ENCODE assay signal across 8 cellular contexts in the genomic region with DNA sequence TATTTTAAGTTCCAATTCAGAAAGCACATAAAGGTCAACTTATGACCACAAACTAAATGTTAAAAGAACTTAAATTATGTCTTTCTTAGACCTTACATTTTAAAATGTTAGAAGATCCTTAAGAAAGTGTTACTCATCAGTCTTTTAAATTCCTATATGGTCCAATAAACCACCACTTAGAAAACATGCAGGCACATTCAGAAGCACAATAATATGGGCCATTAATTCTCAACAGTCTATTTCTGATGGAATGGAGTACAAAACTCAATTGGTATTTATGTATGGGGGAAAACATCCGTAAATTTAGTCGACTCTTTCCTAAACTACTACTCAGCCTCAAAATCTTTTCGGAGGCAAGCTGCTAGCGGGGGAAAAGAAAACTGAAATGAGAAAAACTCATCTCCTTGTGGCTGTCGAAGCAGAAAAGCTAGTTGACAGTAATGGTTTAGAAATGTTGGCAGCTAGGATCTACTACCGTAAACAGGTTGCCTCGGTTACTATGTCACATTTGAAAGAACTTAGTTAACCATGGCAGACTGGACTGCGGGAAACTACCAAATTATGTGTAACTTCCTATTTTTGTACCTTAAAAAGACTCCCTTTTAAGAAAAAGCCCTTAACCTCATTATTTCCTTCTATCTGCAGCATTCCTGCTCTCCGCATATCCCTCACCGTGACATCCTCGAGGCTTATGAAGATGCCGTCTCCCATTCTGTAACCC. TPM values are rescaled to one million over a fixed set of nuclear protein-coding genes. Genes with fewer than 3 reads are reported as not detected.
A peak's percentile ranks its signal among the peaks of the same experiment; 100 is the strongest.
DNase-seq lines count a peak whose midpoint lies in the region; ATAC-seq, FAIRE-seq and TF ChIP-seq lines count a peak whose summit lies in the region.

No MANE protein-coding gene starts in this region.

- peak overlapping the region; percentile 69 for H3K27ac Mint-ChIP-seq in nephron progenitor cell

- H3K4me3 Mint-ChIP-seq in nephron progenitor cell: peak overlapping the region; percentile 96

- TF ChIP-seq POLR2A in H54 (IDR thresholded peaks at IDR 0.05; ENCODE audit: low read depth, low read length): no peak

- ATAC-seq in GM19452 (IDR thresholded peaks at IDR 0.05; ENCODE audit: unreplicated experiment): no peak

- no peak for TF ChIP-seq CTCF in epithelial cell of esophagus (IDR thresholded peaks at IDR 0.05; ENCODE audit: insufficient read depth, low read depth, low read length, missing control alignments)
- no peak for TF ChIP-seq CTCF in nephron progenitor cell (IDR thresholded peaks at IDR 0.05)

- H3K36me3 Mint-ChIP-seq in nephron progenitor cell (ENCODE audit: low read depth): peaks cover 5% of the 10 kb centered on the region

- peaks cover 8% of the 10 kb centered on the region for H3K27me3 Mint-ChIP-seq in nephron progenitor cell (ENCODE audit: low read depth, poor library complexity)

- peak overlapping the region; percentile 94 for H3K4me3 ChIP-seq in epithelial cell of esophagus (ENCODE audit: low read length)

- H3K9me3 Mint-ChIP-seq in nephron progenitor cell: no peaks in the 10 kb centered on the region

- peak; percentile 72 for FAIRE-seq in H54 (lab: Jason Lieb, UNC)

- DNase-seq in AG08395 (ENCODE audit: low spot score): peak; percentile 27
- no peak for DNase-seq in H54 (ENCODE audit: insufficient read length, low spot score)
- DNase-seq in SKM-1 treated with dmso at 0.1 percent for 144 hours (lab: John Stamatoyannopoulos, UW; ENCODE audit: unreplicated experiment): peak; percentile 53
- DNase-seq in epithelial cell of esophagus (ENCODE audit: low read depth): peak; percentile 40
- no peak for DNase-seq in nephron progenitor cell
- no peak for DNase-seq in stimulated activated CD4-positive, alpha-beta T cell treated with anti-CD3 and anti-CD28 coated beads, Interleukin-2, amount 100 ng/mL, for 48 hours
- no peak for DNase-seq in H4 (ENCODE audit: low spot score)

- H3K4me1 Mint-ChIP-seq in nephron progenitor cell: peaks cover 45% of the 10 kb centered on the region

RNA-seq across cellular contexts. Expression of a gene that starts 1.0 kb away (rescaled TPM):
- total RNA-seq in H4 (2014; rRNA removed; shearing (Covaris generic)): 24.3 and 29.3 TPM in 2 replicates

RNA-seq across cellular contexts. Expression of a gene that starts 1.2 kb away (rescaled TPM):
- total RNA-seq in H4 (2014; rRNA removed; shearing (Covaris generic)): 2.0 TPM in 2 replicates

Comparison
In these comparisons a context has a peak if more than half of its experiments do, and no peak if none do; other contexts are left out.
1. DNase-seq: peak in AG08395 (single experiment), SKM-1 treated with dmso at 0.1 percent for 144 hours (single experiment) and epithelial cell of esophagus (single experiment); none in H54 (single experiment), nephron progenitor cell (single experiment), stimulated activated CD4-positive, alpha-beta T cell treated with anti-CD3 and anti-CD28 coated beads, Interleukin-2, amount 100 ng/mL, for 48 hours (0 of 2) and H4 (single experiment).